1 cellular context compared by ENCODE assay signal in genomic region chr17:82316651-82317393, GRCh38.
TF ChIP-seq lines count a peak whose summit lies in the region.

No MANE protein-coding gene starts in this region.

TF ChIP-seq in K562, 482 proteins besides CTCF, POLR2A, EP300 and RAD21:
- TF ChIP-seq SMARCE1 (IDR thresholded peaks at IDR 0.05) (no peak), FOXJ3 (CRISPR knock-in tag; IDR thresholded peaks at IDR 0.05) (no peak), ELK1 (CRISPR knock-in tag; IDR thresholded peaks at IDR 0.05) (no peak), ZNF224 (CRISPR knock-in tag; IDR thresholded peaks at IDR 0.05) (no peak), RFX5 (IDR thresholded peaks at IDR 0.05; ENCODE audit: low read depth, low read length) (no peak), EP400 (IDR thresholded peaks at IDR 0.05) (no peak), RBFOX2 (IDR thresholded peaks at IDR 0.05; ENCODE audit: low read depth, low read length) (no peak), ZNF589 (CRISPR knock-in tag; IDR thresholded peaks at IDR 0.05; ENCODE audit: low read depth) (no peak), STAT5B (CRISPR knock-in tag; IDR thresholded peaks at IDR 0.05) (no peak), FOXA3 (CRISPR knock-in tag; conservative IDR thresholded peaks at IDR 0.05 in 1 of 2, IDR thresholded peaks at IDR 0.05 in 1 of 2) (no peak), XRCC3 (IDR thresholded peaks at IDR 0.05) (no peak)
TF ChIP-seq in K562: peak in this region for 0.
